Comparison of ENCODE assay signal across 9 cellular contexts in the genomic region with DNA sequence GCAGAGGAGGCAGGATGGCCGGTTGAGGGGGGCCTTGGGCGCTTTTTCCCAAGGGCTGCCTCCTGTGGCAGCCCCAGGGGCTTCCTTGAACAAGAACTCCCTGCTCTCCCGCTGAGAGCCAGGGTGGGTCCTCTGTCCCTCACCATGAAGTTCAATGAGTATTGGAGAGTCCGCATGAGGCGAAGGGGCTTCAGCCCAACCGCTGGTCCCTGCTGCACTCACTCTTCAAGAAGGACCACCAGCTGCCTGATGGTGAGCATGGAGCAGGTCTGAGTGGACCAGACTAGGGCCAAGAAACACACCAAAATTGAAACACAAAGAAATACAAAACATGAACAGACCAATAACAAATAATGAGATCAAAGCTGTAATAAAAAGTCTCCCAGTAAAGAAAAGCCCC. TPM values are rescaled to one million over a fixed set of nuclear protein-coding genes. Genes with fewer than 3 reads are reported as not detected.
"Had no signal": no experiment of that assay in that cellular context is flagged by ENCODE, and none has a peak within 500 bp of the region (broad histone marks: within the 10 kb centered on the region; RNA-seq: fewer than 3 reads in every experiment).

No MANE protein-coding gene starts in this region.

RNA-seq across cellular contexts. Expression of gene GAB4, which starts 7.5 kb away (rescaled TPM):
- total RNA-seq: stomach, subcutaneous adipose tissue, temporal lobe, thoracic aorta, thyroid gland, transverse colon, upper lobe of left lung, urinary bladder, vagina had no signal
- polyA plus RNA-seq: stomach, urinary bladder had no signal
